In the genomic region with DNA sequence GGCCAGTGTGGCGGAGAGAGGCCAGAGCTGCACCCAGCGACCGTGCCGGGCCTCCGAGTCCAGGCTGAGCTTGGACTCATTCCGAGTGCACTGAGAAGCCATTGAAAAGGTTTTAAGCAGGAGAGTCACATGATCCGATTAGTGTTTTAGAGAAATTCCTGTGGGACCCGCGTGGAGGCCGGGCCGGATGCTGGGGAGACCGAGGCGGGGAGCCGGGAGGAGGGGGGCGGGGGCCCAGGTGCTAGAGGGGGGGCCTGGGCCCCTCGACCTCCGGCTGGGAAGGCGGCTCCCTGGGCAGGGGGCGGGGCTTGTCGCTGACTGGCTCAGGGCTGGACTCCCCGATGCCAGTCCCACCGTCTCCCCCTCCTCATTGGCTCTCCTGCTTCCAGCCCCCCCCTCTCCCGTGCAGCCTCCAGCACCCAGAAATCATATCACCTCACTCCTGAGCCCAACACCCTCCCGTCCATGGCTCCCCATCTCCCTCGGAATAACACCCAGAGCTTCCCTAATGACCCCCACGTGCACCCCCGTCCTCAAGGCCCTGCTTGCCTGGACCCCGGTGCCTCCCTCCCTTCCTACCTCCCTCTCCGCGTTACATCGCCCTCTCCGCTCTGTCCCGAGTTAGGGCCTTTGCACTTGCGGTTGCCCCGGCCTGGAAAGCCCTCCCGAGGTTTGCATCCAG, we compare ENCODE assay signal across 2 cellular contexts.
TF ChIP-seq lines count a peak whose summit lies in the region.

No MANE protein-coding gene starts in this region.

TF ChIP-seq in GM23338, 12 proteins besides CTCF, POLR2A, EP300 and RAD21:
- TF ChIP-seq POLR2AphosphoS5 (IDR thresholded peaks at IDR 0.05; ENCODE audit: low read depth) (peak; percentile 56), EZH2phosphoT487 (IDR thresholded peaks at IDR 0.05; ENCODE audit: unreplicated experiment) (no peak)
TF ChIP-seq in GM23338: peak in this region for 1.

TF ChIP-seq in K562, 482 proteins besides CTCF, POLR2A, EP300 and RAD21:
- TF ChIP-seq ZNF12 (CRISPR knock-in tag; IDR thresholded peaks at IDR 0.05) (no peak), RAD51 (IDR thresholded peaks at IDR 0.05; ENCODE audit: borderline replicate concordance, low read depth) (0 out of 2 replicates have a peak, but pooled peaks have one; percentile 30)
- TF ChIP-seq, protein P1, sequence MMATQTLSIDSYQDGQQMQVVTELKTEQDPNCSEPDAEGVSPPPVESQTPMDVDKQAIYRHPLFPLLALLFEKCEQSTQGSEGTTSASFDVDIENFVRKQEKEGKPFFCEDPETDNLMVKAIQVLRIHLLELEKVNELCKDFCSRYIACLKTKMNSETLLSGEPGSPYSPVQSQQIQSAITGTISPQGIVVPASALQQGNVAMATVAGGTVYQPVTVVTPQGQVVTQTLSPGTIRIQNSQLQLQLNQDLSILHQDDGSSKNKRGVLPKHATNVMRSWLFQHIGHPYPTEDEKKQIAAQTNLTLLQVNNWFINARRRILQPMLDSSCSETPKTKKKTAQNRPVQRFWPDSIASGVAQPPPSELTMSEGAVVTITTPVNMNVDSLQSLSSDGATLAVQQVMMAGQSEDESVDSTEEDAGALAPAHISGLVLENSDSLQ (IDR thresholded peaks at IDR 0.05): peak; percentile 82
- TF ChIP-seq, protein P2, sequence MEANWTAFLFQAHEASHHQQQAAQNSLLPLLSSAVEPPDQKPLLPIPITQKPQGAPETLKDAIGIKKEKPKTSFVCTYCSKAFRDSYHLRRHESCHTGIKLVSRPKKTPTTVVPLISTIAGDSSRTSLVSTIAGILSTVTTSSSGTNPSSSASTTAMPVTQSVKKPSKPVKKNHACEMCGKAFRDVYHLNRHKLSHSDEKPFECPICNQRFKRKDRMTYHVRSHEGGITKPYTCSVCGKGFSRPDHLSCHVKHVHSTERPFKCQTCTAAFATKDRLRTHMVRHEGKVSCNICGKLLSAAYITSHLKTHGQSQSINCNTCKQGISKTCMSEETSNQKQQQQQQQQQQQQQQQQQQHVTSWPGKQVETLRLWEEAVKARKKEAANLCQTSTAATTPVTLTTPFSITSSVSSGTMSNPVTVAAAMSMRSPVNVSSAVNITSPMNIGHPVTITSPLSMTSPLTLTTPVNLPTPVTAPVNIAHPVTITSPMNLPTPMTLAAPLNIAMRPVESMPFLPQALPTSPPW (CRISPR knock-in tag; IDR thresholded peaks at IDR 0.05): peak; percentile 56
- TF ChIP-seq, protein P3, sequence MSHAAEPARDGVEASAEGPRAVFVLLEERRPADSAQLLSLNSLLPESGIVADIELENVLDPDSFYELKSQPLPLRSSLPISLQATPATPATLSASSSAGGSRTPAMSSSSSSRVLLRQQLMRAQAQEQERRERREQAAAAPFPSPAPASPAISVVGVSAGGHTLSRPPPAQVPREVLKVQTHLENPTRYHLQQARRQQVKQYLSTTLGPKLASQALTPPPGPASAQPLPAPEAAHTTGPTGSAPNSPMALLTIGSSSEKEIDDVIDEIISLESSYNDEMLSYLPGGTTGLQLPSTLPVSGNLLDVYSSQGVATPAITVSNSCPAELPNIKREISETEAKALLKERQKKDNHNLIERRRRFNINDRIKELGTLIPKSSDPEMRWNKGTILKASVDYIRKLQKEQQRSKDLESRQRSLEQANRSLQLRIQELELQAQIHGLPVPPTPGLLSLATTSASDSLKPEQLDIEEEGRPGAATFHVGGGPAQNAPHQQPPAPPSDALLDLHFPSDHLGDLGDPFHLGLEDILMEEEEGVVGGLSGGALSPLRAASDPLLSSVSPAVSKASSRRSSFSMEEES (CRISPR knock-in tag; IDR thresholded peaks at IDR 0.05): peak; percentile 54
